Comparison of ENCODE assay signal across 8 cellular contexts in the genomic region with DNA sequence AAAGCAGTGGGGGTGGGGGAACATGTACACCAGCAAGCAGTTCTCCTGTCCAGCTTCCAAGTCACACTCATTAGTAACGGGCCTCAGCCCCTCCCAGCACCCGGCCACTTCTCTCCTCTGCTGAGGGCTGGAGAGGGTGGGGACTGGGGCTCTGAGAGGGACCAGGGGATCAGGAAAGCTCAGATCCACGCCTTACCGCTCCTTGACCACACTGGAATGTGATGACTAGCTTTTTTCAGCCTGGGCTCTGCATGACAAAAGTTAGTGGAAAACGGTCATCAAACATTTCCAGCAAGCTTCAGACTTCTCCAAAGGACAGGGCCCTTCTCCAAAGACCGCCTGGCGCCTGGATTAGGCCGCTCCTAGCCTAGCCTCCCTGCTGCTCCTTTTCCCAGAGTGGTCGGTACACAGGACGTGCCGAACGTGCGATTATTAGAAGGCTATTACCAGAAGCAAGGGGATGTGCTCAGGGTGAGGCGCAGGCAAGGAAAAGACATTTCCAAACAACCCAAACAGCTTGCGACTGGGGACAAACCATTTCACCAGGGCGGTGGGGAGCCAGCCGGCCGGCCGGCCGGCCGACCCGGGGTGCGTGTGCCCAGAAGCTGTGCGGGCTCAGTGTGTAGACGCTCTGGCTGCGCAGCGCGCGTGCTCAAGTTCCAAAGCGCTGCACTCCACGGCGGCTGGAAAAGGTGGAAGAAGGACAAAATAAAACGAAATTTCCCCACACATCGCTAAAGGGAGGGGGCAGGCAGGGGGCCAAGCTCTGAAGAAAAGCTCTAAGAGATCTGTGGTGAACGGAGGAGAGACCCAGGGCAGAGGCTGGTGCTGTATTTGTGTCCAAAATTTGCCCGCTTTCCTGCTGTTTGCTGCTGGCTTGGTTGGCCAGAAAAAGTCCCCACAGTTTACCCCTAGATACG. TPM values are rescaled to one million over a fixed set of nuclear protein-coding genes. Genes with fewer than 3 reads are reported as not detected.
A peak's percentile ranks its signal among the peaks of the same experiment; 100 is the strongest.
DNase-seq lines count a peak whose midpoint lies in the region; ATAC-seq and TF ChIP-seq lines count a peak whose summit lies in the region.

No MANE protein-coding gene starts in this region.

- POLR2A ChIA-PET in CD8-positive, alpha-beta memory T cell (lab: Charles Lee), result no interaction called here
- POLR2A ChIA-PET in HEK293T (lab: Yijun Ruan, JAX), result interaction anchor here (0.8 to 1.0 kb wide), 3 partner anchors 11 to 51 kb away, joined by 3 to 4 read pairs (median 3); partner anchors contain the start of gene SSR3

- H3K9me3 Mint-ChIP-seq in CD8-positive, alpha-beta memory T cell, result no peaks in the 10 kb centered on the region
- no peaks in the 10 kb centered on the region for H3K9me3 Mint-ChIP-seq in mesothelial cell of epicardium

- H3K36me3 ChIP-seq in CD8-positive, alpha-beta memory T cell (ENCODE audit: insufficient read depth, low read length), result no peaks in the 10 kb centered on the region
- H3K36me3 ChIP-seq in upper lobe of left lung, result no peaks in the 10 kb centered on the region

- peak overlapping the region in 2 of 8 donors; percentile 20 to 61 for H3K27ac Mint-ChIP-seq in CD8-positive, alpha-beta memory T cell
- peak overlapping the region; percentile 89 for H3K27ac Mint-ChIP-seq in mesothelial cell of epicardium

- H3K4me1 ChIP-seq in CD8-positive, alpha-beta memory T cell (ENCODE audit: insufficient read depth, low read length), result no peaks in the 10 kb centered on the region
- H3K4me1 ChIP-seq in upper lobe of left lung, result peaks cover 6 to 33% (median 15%) of the 10 kb centered on the region in 4 donors

- WGBS in upper lobe of left lung, 2 donors, result 10 to 12% methylated on average over 30 to 37 of the region's 37 CpGs

- DNase-seq in CD8-positive, alpha-beta memory T cell, result no peak
- DNase-seq in HEK293T (ENCODE audit: extremely low spot score) (peak; percentile 22), RPMI8226 (peak; percentile 65), epithelial cell of esophagus (ENCODE audit: low read depth) (peak; percentile 56), mesothelial cell of epicardium (ENCODE audit: low spot score in 2 of 2, unreplicated experiment in 2 of 2) (peak in 1 of 2 experiments; percentile 43), upper lobe of left lung (peak; percentile 89 to 90), NCI-H1105 treated with DMSO at 0.1 percent for 48 hours (lab: John Stamatoyannopoulos, UW) (no peak), NCI-H1694 (lab: John Stamatoyannopoulos, UW) (no peak)

- TF ChIP-seq EP300 in upper lobe of left lung (IDR thresholded peaks at IDR 0.05), result peak in 1 of 4 donors; percentile 49

- H3K36me3 Mint-ChIP-seq in CD8-positive, alpha-beta memory T cell, result no peaks in the 10 kb centered on the region
- no peaks in the 10 kb centered on the region for H3K36me3 Mint-ChIP-seq in mesothelial cell of epicardium

- peaks cover 7 to 25% (median 18%) of the 10 kb centered on the region in 3 donors for H3K4me1 Mint-ChIP-seq in CD8-positive, alpha-beta memory T cell
- peaks cover 23% of the 10 kb centered on the region for H3K4me1 Mint-ChIP-seq in mesothelial cell of epicardium

- TF ChIP-seq CTCF in epithelial cell of esophagus (IDR thresholded peaks at IDR 0.05; ENCODE audit: insufficient read depth, low read depth, low read length, missing control alignments) (no peak), mesothelial cell of epicardium (IDR thresholded peaks at IDR 0.05; ENCODE audit: unreplicated experiment) (no peak), upper lobe of left lung (IDR thresholded peaks at IDR 0.05) (no peak)

- H3K4me3 ChIP-seq in CD8-positive, alpha-beta memory T cell (ENCODE audit: low read length), result peak overlapping the region; percentile 16
- H3K4me3 ChIP-seq in epithelial cell of esophagus (ENCODE audit: low read length) (peak overlapping the region; percentile 18), upper lobe of left lung (peak overlapping the region in 3 of 4 donors; percentile 32 to 44 (median 41))

- TF ChIP-seq POLR2A in upper lobe of left lung (IDR thresholded peaks at IDR 0.05), result peak in 3 of 4 donors; percentile 26 to 72 (median 33)

- H3K4me3 Mint-ChIP-seq in CD8-positive, alpha-beta memory T cell, result peak overlapping the region; percentile 72 to 86 (median 78)
- peak overlapping the region; percentile 69 for H3K4me3 Mint-ChIP-seq in mesothelial cell of epicardium

- peaks cover 5 to 26% of the 10 kb centered on the region in 2 donors for H3K27me3 Mint-ChIP-seq in CD8-positive, alpha-beta memory T cell
- H3K27me3 Mint-ChIP-seq in mesothelial cell of epicardium (ENCODE audit: low read depth), result no peaks in the 10 kb centered on the region

- ATAC-seq in upper lobe of left lung (ENCODE audit: low FRiP score in 2 of 2), result peak; percentile 92 to 96

- H3K27ac ChIP-seq in CD8-positive, alpha-beta memory T cell (ENCODE audit: low read depth, low read length), result peak overlapping the region; percentile 72
- peak overlapping the region; percentile 82 to 92 (median 88) for H3K27ac ChIP-seq in upper lobe of left lung

- H3K9me3 ChIP-seq in CD8-positive, alpha-beta memory T cell (ENCODE audit: low read length), result no peaks in the 10 kb centered on the region
- no peaks in the 10 kb centered on the region for H3K9me3 ChIP-seq in upper lobe of left lung

- no peaks in the 10 kb centered on the region for H3K27me3 ChIP-seq in CD8-positive, alpha-beta memory T cell (ENCODE audit: insufficient read depth, low read length, poor library complexity, severe bottlenecking)
- no peaks in the 10 kb centered on the region for H3K27me3 ChIP-seq in upper lobe of left lung

- CTCF ChIA-PET in CD8-positive, alpha-beta memory T cell (lab: Charles Lee), result interaction anchor here (0.6 to 1.7 kb wide), 2 partner anchors 67 to 436 kb away, joined by 3 to 5 read pairs; no protein-coding TSS in a partner anchor
- CTCF ChIA-PET in HEK293T (lab: Yijun Ruan, JAX), result no interaction called here

TF ChIP-seq in HEK293T, 16 proteins besides CTCF, POLR2A, EP300 and RAD21:
- no peak for TF ChIP-seq ZNF384 (IDR thresholded peaks at IDR 0.05)
- no peak for TF ChIP-seq CTBP1 (IDR thresholded peaks at IDR 0.05; ENCODE audit: borderline replicate concordance)
- no peak for TF ChIP-seq HDGF (IDR thresholded peaks at IDR 0.05; ENCODE audit: borderline replicate concordance)
- no peak for TF ChIP-seq FOXM1 (IDR thresholded peaks at IDR 0.05; ENCODE audit: borderline replicate concordance)
- no peak for TF ChIP-seq FOXK2 (IDR thresholded peaks at IDR 0.05)
- no peak for TF ChIP-seq FOXA1 (IDR thresholded peaks at IDR 0.05)
- no peak for TF ChIP-seq ARNT (IDR thresholded peaks at IDR 0.05)
- TF ChIP-seq, protein P1, sequence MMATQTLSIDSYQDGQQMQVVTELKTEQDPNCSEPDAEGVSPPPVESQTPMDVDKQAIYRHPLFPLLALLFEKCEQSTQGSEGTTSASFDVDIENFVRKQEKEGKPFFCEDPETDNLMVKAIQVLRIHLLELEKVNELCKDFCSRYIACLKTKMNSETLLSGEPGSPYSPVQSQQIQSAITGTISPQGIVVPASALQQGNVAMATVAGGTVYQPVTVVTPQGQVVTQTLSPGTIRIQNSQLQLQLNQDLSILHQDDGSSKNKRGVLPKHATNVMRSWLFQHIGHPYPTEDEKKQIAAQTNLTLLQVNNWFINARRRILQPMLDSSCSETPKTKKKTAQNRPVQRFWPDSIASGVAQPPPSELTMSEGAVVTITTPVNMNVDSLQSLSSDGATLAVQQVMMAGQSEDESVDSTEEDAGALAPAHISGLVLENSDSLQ (IDR thresholded peaks at IDR 0.05), result no peak
- TF ChIP-seq L3MBTL2 (conservative IDR thresholded peaks at IDR 0.05), result no peak
- no peak for TF ChIP-seq TARDBP (IDR thresholded peaks at IDR 0.05)
- TF ChIP-seq NFRKB (IDR thresholded peaks at IDR 0.05), result no peak
- no peak for TF ChIP-seq SUZ12 (IDR thresholded peaks at IDR 0.05)

RNA-seq across cellular contexts. Expression of gene SSR3, which starts 51.0 kb away (rescaled TPM):
- total RNA-seq in CD8-positive, alpha-beta memory T cell, result 100 to 1,000 TPM; 171 to 175 TPM
- 144 TPM for polyA plus RNA-seq in CD8-positive, alpha-beta memory T cell
- 120 to 127 TPM (median 127 TPM) in 3 replicates for total RNA-seq in mesothelial cell of epicardium
- 100 to 1,000 TPM in 4 of 6 donors, 10 to 100 TPM in 2; 25.1 to 178 (median 132) TPM for total RNA-seq in upper lobe of left lung

Comparison
In these comparisons a context has a peak if more than half of its experiments do, and no peak if none do; other contexts are left out.
1. DNase-seq: peak in HEK293T (single experiment), RPMI8226 (single experiment), epithelial cell of esophagus (single experiment) and upper lobe of left lung (2 of 2); none in CD8-positive, alpha-beta memory T cell (0 of 5), NCI-H1105 treated with DMSO at 0.1 percent for 48 hours (single experiment) and NCI-H1694 (single experiment).
2. Peak in every context shown above with its lines, with median percentiles within 50 percentile points of each other: H3K4me3 ChIP-seq.